ENCODE assay signal across 21 cellular contexts in genomic region chr17:75094871-75095399, GRCh38. TPM values are rescaled to one million over a fixed set of nuclear protein-coding genes. Genes with fewer than 3 reads are reported as not detected.
DNase-seq lines count a peak whose midpoint lies in the region; ATAC-seq and TF ChIP-seq lines count a peak whose summit lies in the region.
"Had no signal": no experiment of that assay in that cellular context is flagged by ENCODE, and none has a peak within 500 bp of the region (broad histone marks: within the 10 kb centered on the region; RNA-seq: fewer than 3 reads in every experiment).

No MANE protein-coding gene starts in this region.

- no peaks in the 10 kb centered on the region for H3K9me3 Mint-ChIP-seq in endodermal cell
- H3K9me3 Mint-ChIP-seq in activated CD4-positive, alpha-beta memory T cell treated with anti-CD3 and anti-CD28 coated beads, Interleukin-2, amount 10 ng/mL, durations not matched to agents 7 days and 5 days: no peaks in the 10 kb centered on the region
- H3K9me3 Mint-ChIP-seq: CD8-positive, alpha-beta T cell had no signal

- no peak overlapping the region for H2AFZ ChIP-seq in IMR-90 (replicated peaks; ENCODE audit: low read length, poor library complexity)

- H3K9ac ChIP-seq in IMR-90 (ENCODE audit: low read depth, low read length) (no peak overlapping the region), endodermal cell (ENCODE audit: extremely low read depth, low read length, poor library complexity, severe bottlenecking) (no peak overlapping the region)

- no peak for TF ChIP-seq EP300 in transverse colon (IDR thresholded peaks at IDR 0.05; ENCODE audit: low read depth)

- H3K56ac ChIP-seq in IMR-90 (ENCODE audit: extremely low read depth, insufficient read depth, low read length): no peak overlapping the region

- intact Hi-C loops in IMR-90 (cut with micrococcal nuclease): no loop called here
- intact Hi-C loops in mucosa of descending colon (cut with DNase I, micrococcal nuclease): no loop called here
- intact Hi-C loops in transverse colon (cut with DNase I; ENCODE audit: low total_unique reads): no loop called here

- peaks cover 0 to 19% of the 10 kb centered on the region in 2 experiments; a peak in 1 of 4 replicates for H3K79me1 ChIP-seq in IMR-90 (ENCODE audit: low read depth in 1 of 2, low read length in 2 of 2)

- no peaks in the 10 kb centered on the region for H3K9me3 ChIP-seq in IMR-90 (ENCODE audit: control insufficient read depth, insufficient read depth, low read length)
- no peaks in the 10 kb centered on the region for H3K9me3 ChIP-seq in endodermal cell (ENCODE audit: control insufficient read depth, low read length)
- H3K9me3 ChIP-seq in mucosa of descending colon: no peaks in the 10 kb centered on the region
- H3K9me3 ChIP-seq in transverse colon: no peaks in the 10 kb centered on the region
- H3K9me3 ChIP-seq: sigmoid colon had no signal

- no peak overlapping the region for H3K4me2 ChIP-seq in IMR-90 (ENCODE audit: low read depth, low read length)

- TF ChIP-seq POLR2A in IMR-90 (IDR thresholded peaks at IDR 0.05; ENCODE audit: low read depth, low read length) (no peak), transverse colon (IDR thresholded peaks at IDR 0.05) (peak; percentile 39)

- H3K4ac ChIP-seq in IMR-90 (ENCODE audit: low read depth, low read length): no peak overlapping the region; the same call in 1 of the 2 replicates

- H3K4me1 Mint-ChIP-seq in endodermal cell: peaks cover 38% of the 10 kb centered on the region
- peaks cover 10% of the 10 kb centered on the region for H3K4me1 Mint-ChIP-seq in activated CD4-positive, alpha-beta memory T cell treated with anti-CD3 and anti-CD28 coated beads, Interleukin-2, amount 10 ng/mL, durations not matched to agents 7 days and 5 days

- no peak overlapping the region for H4K8ac ChIP-seq in IMR-90 (ENCODE audit: low read depth in 2 of 2, low read length in 2 of 2)

- no peak overlapping the region for H4K5ac ChIP-seq in IMR-90 (ENCODE audit: low read depth, low read length)

- dilution Hi-C loops in IMR-90 (cut with HindIII; ENCODE audit: low sequenced_read_pairs, unreplicated experiment): no loop called here

- 100% methylated on average over 1 of the region's 16 CpGs; no CpG with 5 or more reads in 1 of the 2 experiments for WGBS in IMR-90 (ENCODE audit: extremely low coverage in 2 of 2, insufficient read length in 1 of 2), 2 experiments
- whole genome bisulfite sequencing in endodermal cell (ENCODE audit: insufficient coverage in 1 of 2, insufficient read length in 1 of 2), 2 experiments: 81 to 88% methylated on average over 12 to 16 of the region's 16 CpGs
- 57 to 100% methylated on average over 1 to 12 of the region's 16 CpGs for WGBS in transverse colon (ENCODE audit: low coverage in 1 of 2), 2 donors

- no peaks in the 10 kb centered on the region; the same call in 1 of the 2 replicates for H4K20me1 ChIP-seq in IMR-90 (ENCODE audit: insufficient read depth, low read length)

- H3K14ac ChIP-seq in IMR-90 (replicated peaks; ENCODE audit: low read depth, low read length): no peak overlapping the region

- H2BK5ac ChIP-seq in IMR-90 (ENCODE audit: low read depth, low read length, poor library complexity, severe bottlenecking): no peak overlapping the region

- H4K91ac ChIP-seq in IMR-90 (ENCODE audit: insufficient read depth, low read depth, low read length): no peak overlapping the region

- no peak overlapping the region for H3K4me3 Mint-ChIP-seq in endodermal cell
- no peak overlapping the region for H3K4me3 Mint-ChIP-seq in activated CD4-positive, alpha-beta memory T cell treated with anti-CD3 and anti-CD28 coated beads, Interleukin-2, amount 10 ng/mL, durations not matched to agents 7 days and 5 days
- H3K4me3 Mint-ChIP-seq: activated CD8-positive, alpha-beta T cell treated with anti-CD3 and anti-CD28 coated beads, Interleukin-2, amount 10 ng/mL, durations not matched to agents 7 days and 5 days; CD8-positive, alpha-beta T cell had no signal

- POLR2A ChIA-PET in IMR-90 (lab: Charles Lee; ENCODE audit: unreplicated experiment): no interaction called here
- POLR2A ChIA-PET in activated CD4-positive, alpha-beta memory T cell treated with anti-CD3 and anti-CD28 coated beads, Interleukin-2, amount 10 ng/mL, durations not matched to agents 7 days and 5 days (lab: Charles Lee): interaction anchor here (0.8 to 1.1 kb wide), 2 partner anchors 27 to 48 kb away, joined by 3 to 5 read pairs; partner anchors contain the start of genes ATP5PD and KCTD2

- H3K4me3 ChIP-seq in IMR-90 (ENCODE audit: insufficient read depth, low read depth, low read length) (no peak overlapping the region), endodermal cell (ENCODE audit: low read length) (no peak overlapping the region), mucosa of descending colon (no peak overlapping the region), transverse colon (no peak overlapping the region)
- H3K4me3 ChIP-seq: sigmoid colon had no signal

- no peak overlapping the region for H3K27ac Mint-ChIP-seq in endodermal cell
- no peak overlapping the region for H3K27ac Mint-ChIP-seq in activated CD4-positive, alpha-beta memory T cell treated with anti-CD3 and anti-CD28 coated beads, Interleukin-2, amount 10 ng/mL, durations not matched to agents 7 days and 5 days
- H3K27ac Mint-ChIP-seq: activated CD8-positive, alpha-beta T cell treated with anti-CD3 and anti-CD28 coated beads, Interleukin-2, amount 10 ng/mL, durations not matched to agents 7 days and 5 days; CD8-positive, alpha-beta T cell; progenitor cell of endocrine pancreas had no signal

- H3K27me3 ChIP-seq in IMR-90 (ENCODE audit: control insufficient read depth, insufficient read depth, low read length): no peaks in the 10 kb centered on the region
- H3K27me3 ChIP-seq in endodermal cell (ENCODE audit: control insufficient read depth, insufficient read depth, low read length, poor library complexity, severe bottlenecking): no peaks in the 10 kb centered on the region
- no peaks in the 10 kb centered on the region for H3K27me3 ChIP-seq in transverse colon
- H3K27me3 ChIP-seq: brain microvascular endothelial cell, sigmoid colon had no signal

- H2BK15ac ChIP-seq in IMR-90 (ENCODE audit: low read depth, low read length): no peak overlapping the region

- no peak for DNase-seq in IMR-90
- DNase-seq in endodermal cell: peak; percentile 61
- peak in 2 of 3 donors; percentile 45 to 60 for DNase-seq in mucosa of descending colon
- no peak for DNase-seq in transverse colon
- DNase-seq in activated CD4-positive, alpha-beta memory T cell treated with anti-CD3 and anti-CD28 coated beads, Interleukin-2, amount 10 ng/mL, durations not matched to agents 7 days and 5 days: no peak
- no peak for DNase-seq in Kasumi-1 (lab: John Stamatoyannopoulos, UW)
- no peak for DNase-seq in SHP77 (lab: John Stamatoyannopoulos, UW)
- DNase-seq: activated CD8-positive, alpha-beta T cell treated with anti-CD3 and anti-CD28 coated beads, Interleukin-2, amount 10 ng/mL, durations not matched to agents 7 days and 5 days; activated gamma-delta T cell treated with Interleukin-2 at 50 U/mL for 16 hours; activated T-cell treated with anti-CD3 and anti-CD28 coated beads, Interleukin-2, amount 50 U/mL, for 1 hour; brain microvascular endothelial cell; CD8-positive, alpha-beta T cell; cortex of kidney; glutamatergic neuron; NCI-H1417; NCI-H2107; sigmoid colon had no signal

- CTCF ChIA-PET in IMR-90 (lab: Yijun Ruan, JAX): interaction anchor here (1.0 kb wide), 1 partner anchor 35 kb away, joined by 3 read pairs; no protein-coding TSS in a partner anchor
- CTCF ChIA-PET in activated CD4-positive, alpha-beta memory T cell treated with anti-CD3 and anti-CD28 coated beads, Interleukin-2, amount 10 ng/mL, durations not matched to agents 7 days and 5 days (lab: Charles Lee): interaction anchor here (1.3 kb wide), 1 partner anchor 19 kb away, joined by 3 read pairs; no protein-coding TSS in a partner anchor

- no peak for TF ChIP-seq RAD21 in IMR-90 (IDR thresholded peaks at IDR 0.05; ENCODE audit: low read length)

- TF ChIP-seq CTCF in IMR-90 (conservative IDR thresholded peaks at IDR 0.05; ENCODE audit: low read depth, low read length) (no peak), endodermal cell (conservative IDR thresholded peaks at IDR 0.05) (no peak), mucosa of descending colon (IDR thresholded peaks at IDR 0.05) (no peak), transverse colon (IDR thresholded peaks at IDR 0.05) (no peak)

- H3K36me3 Mint-ChIP-seq in endodermal cell (ENCODE audit: low read depth): peaks cover 43% of the 10 kb centered on the region
- no peaks in the 10 kb centered on the region for H3K36me3 Mint-ChIP-seq in activated CD4-positive, alpha-beta memory T cell treated with anti-CD3 and anti-CD28 coated beads, Interleukin-2, amount 10 ng/mL, durations not matched to agents 7 days and 5 days (ENCODE audit: low read depth)
- H3K36me3 Mint-ChIP-seq: CD8-positive, alpha-beta T cell had no signal

- no peak overlapping the region for H2BK20ac ChIP-seq in IMR-90 (ENCODE audit: low read depth, low read length)

- H3K36me3 ChIP-seq in IMR-90 (ENCODE audit: control insufficient read depth, insufficient read depth, low read length): peaks cover 3% of the 10 kb centered on the region
- H3K36me3 ChIP-seq in endodermal cell (ENCODE audit: control insufficient read depth, insufficient read depth, low read length): peaks cover 18% of the 10 kb centered on the region
- no peaks in the 10 kb centered on the region for H3K36me3 ChIP-seq in mucosa of descending colon (ENCODE audit: low read depth)
- peaks cover 0 to 3% (median 1%) of the 10 kb centered on the region in 4 donors for H3K36me3 ChIP-seq in transverse colon
- H3K36me3 ChIP-seq: brain microvascular endothelial cell had no signal

- peak overlapping the region; percentile 55 for H2AK9ac ChIP-seq in IMR-90 (replicated peaks; ENCODE audit: low read depth, low read length, poor library complexity)

- H3K27ac ChIP-seq in IMR-90 (ENCODE audit: insufficient read depth, low read length) (no peak overlapping the region), endodermal cell (ENCODE audit: low read depth, low read length) (no peak overlapping the region), transverse colon (peak overlapping the region; percentile 85 to 97 (median 93))
- H3K27ac ChIP-seq: brain microvascular endothelial cell had no signal

- no TSS peak for BruUV-seq in IMR-90 (replicated peaks; lab: Mats Ljungman, UMichigan)

- H2AK5ac ChIP-seq in IMR-90 (ENCODE audit: low read depth, low read length): peak overlapping the region; percentile 39; the same call in 1 of the 2 replicates

- H3K9me1 ChIP-seq in IMR-90 (ENCODE audit: insufficient read depth, low read length): peaks cover 12% of the 10 kb centered on the region

- in situ Hi-C loops in IMR-90 (cut with MboI; ENCODE audit: low sequenced_read_pairs): no loop called here
- in situ Hi-C loops in transverse colon (cut with MboI; ENCODE audit: low pct_ligation_motif_present in 1 of 4, low pct_unique_long_range_greater_than_20kb in 1 of 4, low sequenced_read_pairs in 3 of 4): no loop called here

- H2BK120ac ChIP-seq in IMR-90 (ENCODE audit: low read depth, low read length): no peak overlapping the region

- no peaks in the 10 kb centered on the region for H3K27me3 Mint-ChIP-seq in endodermal cell (ENCODE audit: insufficient read depth)
- H3K27me3 Mint-ChIP-seq in activated CD4-positive, alpha-beta memory T cell treated with anti-CD3 and anti-CD28 coated beads, Interleukin-2, amount 10 ng/mL, durations not matched to agents 7 days and 5 days: no peaks in the 10 kb centered on the region
- H3K27me3 Mint-ChIP-seq: progenitor cell of endocrine pancreas had no signal

- no peak overlapping the region for H3K18ac ChIP-seq in IMR-90 (ENCODE audit: low read depth, low read length)

- no peak for ATAC-seq in IMR-90 (ENCODE audit: low read depth)
- peak; percentile 25 for ATAC-seq in mucosa of descending colon
- ATAC-seq in HG02884 (IDR thresholded peaks at IDR 0.05; ENCODE audit: unreplicated experiment): no peak
- ATAC-seq: activated CD4-positive, CD25-positive, alpha-beta regulatory T cell treated with anti-CD3 and anti-CD28 coated beads, Interleukin-2, amount 50 U/mL, for 24 hours; activated CD8-positive, alpha-beta T cell treated with anti-CD3 and anti-CD28 coated beads, Interleukin-2, amount 10 ng/mL, durations not matched to agents 7 days and 5 days; CD8-positive, alpha-beta T cell had no signal

- H3K4me1 ChIP-seq in IMR-90 (ENCODE audit: control insufficient read depth, insufficient read depth, low read length) (peaks cover 21% of the 10 kb centered on the region), endodermal cell (ENCODE audit: control insufficient read depth, insufficient read depth, low read length) (peaks cover 7% of the 10 kb centered on the region), mucosa of descending colon (ENCODE audit: low read depth) (peaks cover 63% of the 10 kb centered on the region), transverse colon (peaks cover 26 to 63% (median 53%) of the 10 kb centered on the region in 4 donors)

- no peak overlapping the region for H3K23ac ChIP-seq in IMR-90 (ENCODE audit: low read depth, low read length)

RNA-seq across cellular contexts. Expression of gene SLC16A5, which starts 7.2 kb away (rescaled TPM):
- total RNA-seq in IMR-90 (2012; rRNA removed) (1.1 and 1.8 TPM in 2 replicates), endodermal cell (10 to 100 TPM; 28.8 to 54.0 TPM), mucosa of descending colon (10 to 100 TPM; 18.2 to 58.8 (median 26.4) TPM), transverse colon (10 to 100 TPM; 65.9 to 94.6 (median 79.5) TPM)
- 5.9 and 7.1 TPM in 2 replicates for polyA plus RNA-seq in IMR-90 (2012; rRNA removed)
- 1.9 and 9.5 TPM in 2 replicates for polyA plus RNA-seq in IMR-90 (2012; cell fraction: cytosol; rRNA removed)
- 19.4 and 39.3 TPM in 2 replicates for polyA plus RNA-seq in IMR-90 (2012; cell fraction: nucleus; rRNA removed; ENCODE audit: low replicate concordance)
- 10.8 TPM for polyA plus RNA-seq in endodermal cell (2013, experiment 1 of 2)
- 7.6 TPM for polyA plus RNA-seq in endodermal cell (2013, experiment 2 of 2)
- total RNA-seq in activated CD4-positive, alpha-beta memory T cell treated with anti-CD3 and anti-CD28 coated beads, Interleukin-2, amount 10 ng/mL, durations not matched to agents 7 days and 5 days: 10 to 100 TPM; 10.4 TPM
- polyA plus RNA-seq: neural cell had no signal

RNA-seq across cellular contexts. Expression of gene ARMC7, which starts 14.8 kb away (rescaled TPM):
- total RNA-seq in IMR-90 (2012; rRNA removed): 1.7 and 1.8 TPM in 2 replicates
- 6.9 and 7.3 TPM in 2 replicates for polyA plus RNA-seq in IMR-90 (2012; rRNA removed)
- 7.1 and 7.3 TPM in 2 replicates for polyA plus RNA-seq in IMR-90 (2012; cell fraction: cytosol; rRNA removed)
- 4.8 and 7.7 TPM in 2 replicates for polyA plus RNA-seq in IMR-90 (2012; cell fraction: nucleus; rRNA removed; ENCODE audit: low replicate concordance)
- total RNA-seq in endodermal cell: 10 to 100 TPM; 20.0 to 26.6 TPM
- polyA plus RNA-seq in endodermal cell (2013, experiment 1 of 2): 14.0 TPM
- 12.3 TPM for polyA plus RNA-seq in endodermal cell (2013, experiment 2 of 2)
- total RNA-seq in mucosa of descending colon: 10 to 100 TPM; 16.7 to 24.3 (median 18.3) TPM
- total RNA-seq in transverse colon: 10 to 100 TPM in 3 of 4 donors, 1 to 10 TPM in 1; 8.2 to 41.1 (median 21.4) TPM
- total RNA-seq in activated CD4-positive, alpha-beta memory T cell treated with anti-CD3 and anti-CD28 coated beads, Interleukin-2, amount 10 ng/mL, durations not matched to agents 7 days and 5 days: 10 to 100 TPM; 17.1 to 17.9 TPM

RNA-seq across cellular contexts. Expression of gene NT5C, which starts 36.6 kb away (rescaled TPM):
- 23.1 and 24.0 TPM in 2 replicates for total RNA-seq in IMR-90 (2012; rRNA removed)
- 44.6 and 62.1 TPM in 2 replicates for polyA plus RNA-seq in IMR-90 (2012; rRNA removed)
- polyA plus RNA-seq in IMR-90 (2012; cell fraction: cytosol; rRNA removed): 36.7 and 49.9 TPM in 2 replicates
- 78.2 and 163 TPM in 2 replicates for polyA plus RNA-seq in IMR-90 (2012; cell fraction: nucleus; rRNA removed; ENCODE audit: low replicate concordance)
- 10 to 100 TPM; 69.1 to 80.3 TPM for total RNA-seq in endodermal cell
- polyA plus RNA-seq in endodermal cell (2013, experiment 1 of 2): 71.1 TPM
- polyA plus RNA-seq in endodermal cell (2013, experiment 2 of 2): 57.0 TPM
- 10 to 100 TPM; 57.2 to 97.6 (median 75.4) TPM for total RNA-seq in mucosa of descending colon
- 100 to 1,000 TPM; 162 to 247 (median 208) TPM for total RNA-seq in transverse colon
- 10 to 100 TPM; 68.2 to 69.4 TPM for total RNA-seq in activated CD4-positive, alpha-beta memory T cell treated with anti-CD3 and anti-CD28 coated beads, Interleukin-2, amount 10 ng/mL, durations not matched to agents 7 days and 5 days

RNA-seq across cellular contexts. Expression of gene KCTD2, which starts 47.9 kb away (rescaled TPM):
- total RNA-seq in IMR-90 (2012; rRNA removed) (9.1 and 9.4 TPM in 2 replicates), endodermal cell (10 to 100 TPM; 27.7 to 32.8 TPM), mucosa of descending colon (10 to 100 TPM; 19.1 to 30.0 (median 21.2) TPM), transverse colon (10 to 100 TPM; 14.5 to 24.7 (median 19.7) TPM)
- polyA plus RNA-seq in IMR-90 (2012; rRNA removed): 18.3 and 18.4 TPM in 2 replicates
- polyA plus RNA-seq in IMR-90 (2012; cell fraction: cytosol; rRNA removed): 10.8 and 16.4 TPM in 2 replicates
- 9.9 and 12.6 TPM in 2 replicates for polyA plus RNA-seq in IMR-90 (2012; cell fraction: nucleus; rRNA removed; ENCODE audit: low replicate concordance)
- 29.2 TPM for polyA plus RNA-seq in endodermal cell (2013, experiment 1 of 2)
- polyA plus RNA-seq in endodermal cell (2013, experiment 2 of 2): 25.5 TPM
- 10 to 100 TPM; 24.2 to 24.9 TPM for total RNA-seq in activated CD4-positive, alpha-beta memory T cell treated with anti-CD3 and anti-CD28 coated beads, Interleukin-2, amount 10 ng/mL, durations not matched to agents 7 days and 5 days

RNA-seq across cellular contexts. Expression of gene ATP5PD, which starts 48.2 kb away (rescaled TPM):
- 365 and 373 TPM in 2 replicates for total RNA-seq in IMR-90 (2012; rRNA removed)
- 331 and 425 TPM in 2 replicates for polyA plus RNA-seq in IMR-90 (2012; rRNA removed)
- 109 and 263 TPM in 2 replicates for polyA plus RNA-seq in IMR-90 (2012; cell fraction: cytosol; rRNA removed)
- polyA plus RNA-seq in IMR-90 (2012; cell fraction: nucleus; rRNA removed; ENCODE audit: low replicate concordance): 38.0 and 159 TPM in 2 replicates
- 100 to 1,000 TPM; 244 to 295 TPM for total RNA-seq in endodermal cell
- 203 TPM for polyA plus RNA-seq in endodermal cell (2013, experiment 1 of 2)
- polyA plus RNA-seq in endodermal cell (2013, experiment 2 of 2): 189 TPM
- total RNA-seq in mucosa of descending colon: 100 to 1,000 TPM; 292 to 362 (median 338) TPM
- 100 to 1,000 TPM in 3 of 4 donors, 10 to 100 TPM in 1; 75.2 to 373 (median 245) TPM for total RNA-seq in transverse colon
- 100 to 1,000 TPM; 242 TPM for total RNA-seq in activated CD4-positive, alpha-beta memory T cell treated with anti-CD3 and anti-CD28 coated beads, Interleukin-2, amount 10 ng/mL, durations not matched to agents 7 days and 5 days

Comparison
In these comparisons a context has a peak if more than half of its experiments do, and no peak if none do; other contexts are left out.
1. DNase-seq: peak in endodermal cell (single experiment) and mucosa of descending colon (2 of 3); none in IMR-90 (single experiment), transverse colon (single experiment), activated CD4-positive, alpha-beta memory T cell treated with anti-CD3 and anti-CD28 coated beads, Interleukin-2, amount 10 ng/mL, durations not matched to agents 7 days and 5 days (single experiment), Kasumi-1 (0 of 2) and SHP77 (0 of 2).
2. H3K27ac ChIP-seq: peak in transverse colon (4 of 4); none in IMR-90 (single experiment) and endodermal cell (single experiment).